ENCODE assay signal across 19 cellular contexts in the genomic region with DNA sequence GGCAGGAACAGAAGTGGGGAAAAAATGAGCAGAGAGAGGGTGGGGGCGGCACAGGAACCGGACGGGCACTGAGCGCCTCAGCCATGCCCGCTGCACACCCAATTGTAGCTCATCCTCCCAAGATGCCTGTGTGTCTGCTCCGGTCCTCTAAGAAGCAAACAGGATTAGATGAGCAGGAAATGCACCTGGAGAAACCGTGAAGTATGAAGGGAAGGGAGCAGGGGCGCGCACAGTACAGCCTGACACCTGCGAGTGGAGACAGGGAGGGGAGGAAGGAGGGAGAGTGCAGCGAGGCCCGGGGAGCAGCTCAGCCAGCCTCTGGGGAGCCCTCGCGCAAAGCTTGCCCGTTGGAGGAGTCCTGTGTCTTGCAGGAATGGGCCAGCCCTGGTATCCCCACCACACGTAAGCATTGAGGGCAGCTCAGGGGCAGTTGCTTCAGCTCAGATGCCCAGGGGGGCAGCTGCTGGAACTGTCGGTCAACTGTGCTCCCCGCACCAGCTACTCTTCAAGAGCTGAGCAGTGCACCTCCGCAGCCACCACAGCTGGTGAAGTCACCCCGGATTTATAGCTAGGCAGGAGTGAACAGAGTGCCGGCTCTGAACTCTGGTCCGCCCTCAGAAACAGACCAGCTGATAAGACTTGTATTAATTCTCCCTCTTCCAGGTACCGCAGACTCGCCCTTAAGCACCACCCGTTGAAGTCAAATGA. TPM values are rescaled to one million over a fixed set of nuclear protein-coding genes. Genes with fewer than 3 reads are reported as not detected.
DNase-seq lines count a peak whose midpoint lies in the region; ATAC-seq and TF ChIP-seq lines count a peak whose summit lies in the region.
"Had no signal": no experiment of that assay in that cellular context is flagged by ENCODE, and none has a peak within 500 bp of the region (broad histone marks: within the 10 kb centered on the region; RNA-seq: fewer than 3 reads in every experiment).

No MANE protein-coding gene starts in this region.

- peaks cover 4% of the 10 kb centered on the region for H3K79me1 ChIP-seq in mesenchymal stem cell (replicated peaks; ENCODE audit: low read length, poor library complexity, severe bottlenecking)

- H3K4me3 ChIP-seq in mammary epithelial cell (replicated peaks in 1 of 3; ENCODE audit: insufficient read depth in 1 of 3, low read depth in 2 of 3, low read length in 3 of 3) (no peak overlapping the region), mesenchymal stem cell (ENCODE audit: insufficient read depth in 1 of 2, low read depth in 1 of 2, low read length in 2 of 2) (no peak overlapping the region)
- H3K4me3 ChIP-seq: pancreas had no signal

- peak overlapping the region; percentile 0 for H2BK5ac ChIP-seq in mesenchymal stem cell (ENCODE audit: low read depth, low read length, poor library complexity, severe bottlenecking)

- H3K27me3 Mint-ChIP-seq in MCF 10A (ENCODE audit: insufficient read depth, unreplicated experiment) (no peaks in the 10 kb centered on the region), WTC11 (ENCODE audit: low read depth) (peaks cover 17% of the 10 kb centered on the region), mesothelial cell of epicardium (ENCODE audit: low read depth) (no peaks in the 10 kb centered on the region), progenitor cell of endocrine pancreas (peaks cover 14% of the 10 kb centered on the region)
- H3K27me3 Mint-ChIP-seq in stimulated activated naive CD8-positive, alpha-beta T cell treated with anti-CD3 and anti-CD28 coated beads, Interleukin-15, amount 100 ng/mL, for 72 hours: peaks cover 27% of the 10 kb centered on the region

- H2AK5ac ChIP-seq in mesenchymal stem cell (ENCODE audit: low read length, severe bottlenecking): peak overlapping the region; percentile 11

- TF ChIP-seq CTCF in mammary epithelial cell (conservative IDR thresholded peaks at IDR 0.05 in 1 of 2, IDR thresholded peaks at IDR 0.05 in 1 of 2; ENCODE audit: extremely low read depth in 1 of 2, insufficient read depth in 1 of 2, low read depth in 1 of 2, low read length in 2 of 2) (no peak), MCF 10A (IDR thresholded peaks at IDR 0.05; ENCODE audit: unreplicated experiment) (no peak), WTC11 (IDR thresholded peaks at IDR 0.05) (no peak), mesothelial cell of epicardium (IDR thresholded peaks at IDR 0.05; ENCODE audit: unreplicated experiment) (no peak), progenitor cell of endocrine pancreas (IDR thresholded peaks at IDR 0.05; ENCODE audit: unreplicated experiment) (no peak)

- H3K9ac ChIP-seq in mammary epithelial cell (ENCODE audit: insufficient read depth, low read length): no peak overlapping the region
- no peak overlapping the region for H3K9ac ChIP-seq in mesenchymal stem cell (ENCODE audit: low read length)

- H3K4me3 Mint-ChIP-seq in MCF 10A (ENCODE audit: unreplicated experiment) (no peak overlapping the region), WTC11 (peak overlapping the region; percentile 16), mesothelial cell of epicardium (no peak overlapping the region), progenitor cell of endocrine pancreas (ENCODE audit: low read depth) (no peak overlapping the region)
- H3K4me3 Mint-ChIP-seq in stimulated activated naive CD8-positive, alpha-beta T cell treated with anti-CD3 and anti-CD28 coated beads, Interleukin-15, amount 100 ng/mL, for 72 hours: peak overlapping the region; percentile 47 to 67
- H3K4me3 Mint-ChIP-seq: activated CD8-positive, alpha-beta T cell treated with anti-CD3 and anti-CD28 coated beads, Interleukin-2, amount 10 ng/mL, durations not matched to agents 7 days and 5 days; central memory CD8-positive, alpha-beta T cell had no signal

- dilution Hi-C loops in mammary epithelial cell (cut with HindIII; ENCODE audit: low sequenced_read_pairs): no loop called here

- H3K18ac ChIP-seq in mesenchymal stem cell (ENCODE audit: low read depth in 1 of 2, low read length in 2 of 2): peak overlapping the region in 1 of 2 experiments; percentile 35

- no TSS peak for BruUV-seq in mammary epithelial cell (replicated peaks; lab: Mats Ljungman, UMichigan)
- BruUV-seq in MCF 10A (replicated peaks; lab: Mats Ljungman, UMichigan): no TSS peak

- H3K27ac Mint-ChIP-seq in MCF 10A (ENCODE audit: low read depth, unreplicated experiment): no peak overlapping the region
- no peak overlapping the region for H3K27ac Mint-ChIP-seq in WTC11
- peak overlapping the region in 1 of 2 donors; percentile 65 for H3K27ac Mint-ChIP-seq in stimulated activated naive CD8-positive, alpha-beta T cell treated with anti-CD3 and anti-CD28 coated beads, Interleukin-15, amount 100 ng/mL, for 72 hours
- no peak overlapping the region for H3K27ac Mint-ChIP-seq in mesothelial cell of epicardium
- H3K27ac Mint-ChIP-seq in progenitor cell of endocrine pancreas: no peak overlapping the region
- H3K27ac Mint-ChIP-seq: activated CD8-positive, alpha-beta T cell treated with anti-CD3 and anti-CD28 coated beads, Interleukin-2, amount 10 ng/mL, durations not matched to agents 7 days and 5 days had no signal

- H3K4me1 ChIP-seq in mammary epithelial cell (ENCODE audit: insufficient read depth, low read length): peaks cover 7% of the 10 kb centered on the region
- H3K4me1 ChIP-seq in mesenchymal stem cell (ENCODE audit: control insufficient read depth, insufficient read depth, low read depth, low read length): peaks cover 23% of the 10 kb centered on the region
- H3K4me1 ChIP-seq: pancreas had no signal

- CTCF ChIA-PET in mammary epithelial cell (lab: Charles Lee; ENCODE audit: low non-redundant PET): no interaction called here
- CTCF ChIA-PET in MCF 10A (lab: Yijun Ruan, JAX): interaction anchor here (0.7 kb wide), 1 partner anchor 34 kb away, joined by 3 read pairs; no protein-coding TSS in a partner anchor
- CTCF ChIA-PET in WTC11 (lab: Charles Lee): interaction anchor here (0.6 to 1.8 kb wide), 3 partner anchors 22 to 297 kb away, joined by 3 to 12 read pairs (median 4); no protein-coding TSS in a partner anchor

- WGBS in mammary epithelial cell (ENCODE audit: low coverage, missing lambda C conversion rate): 55% methylated on average over 13 of the region's 25 CpGs
- WGBS in mesenchymal stem cell: 90% methylated on average over 25 of the region's 25 CpGs

- ATAC-seq in WTC11: peak; percentile 48
- ATAC-seq in stimulated activated naive CD8-positive, alpha-beta T cell treated with anti-CD3 and anti-CD28 coated beads, Interleukin-15, amount 100 ng/mL, for 72 hours: peak; percentile 31
- no peak for ATAC-seq in GM18907 (IDR thresholded peaks at IDR 0.05; ENCODE audit: unreplicated experiment)
- ATAC-seq: activated CD8-positive, alpha-beta T cell treated with anti-CD3 and anti-CD28 coated beads, Interleukin-2, amount 10 ng/mL, durations not matched to agents 7 days and 5 days; pancreas had no signal

- H3K23ac ChIP-seq in mesenchymal stem cell (ENCODE audit: low read length in 2 of 2): no peak overlapping the region

- intact Hi-C loops in mammary epithelial cell (cut with micrococcal nuclease) (no loop called here), MCF 10A (cut with micrococcal nuclease) (no loop called here)

- no peak overlapping the region for H3K4me2 ChIP-seq in mammary epithelial cell (ENCODE audit: insufficient read depth, low read depth, low read length)
- H3K4me2 ChIP-seq in mesenchymal stem cell (ENCODE audit: low read length, poor library complexity, severe bottlenecking): no peak overlapping the region

- in situ Hi-C loops in mammary epithelial cell (cut with MboI; ENCODE audit: low sequenced_read_pairs in 2 of 2): loop anchor here in 1 of 2 donors (25.0 kb wide), 1 partner anchor 279 kb away; no protein-coding TSS in a partner anchor

- no peak for DNase-seq in mammary epithelial cell
- no peak for DNase-seq in MCF 10A (ENCODE audit: unreplicated experiment)
- DNase-seq in WTC11 (ENCODE audit: low spot score): no peak
- DNase-seq in mesenchymal stem cell: no peak
- no peak for DNase-seq in stimulated activated naive CD8-positive, alpha-beta T cell treated with anti-CD3 and anti-CD28 coated beads, Interleukin-15, amount 100 ng/mL, for 72 hours
- no peak for DNase-seq in mesothelial cell of epicardium (ENCODE audit: low spot score in 2 of 2, unreplicated experiment in 2 of 2)
- no peak for DNase-seq in progenitor cell of endocrine pancreas (ENCODE audit: low spot score, unreplicated experiment)
- DNase-seq: ACHN; activated CD8-positive, alpha-beta T cell treated with anti-CD3 and anti-CD28 coated beads, Interleukin-2, amount 10 ng/mL, durations not matched to agents 7 days and 5 days; NCI-H345; SHP77; stimulated activated CD4-positive, alpha-beta T cell treated with anti-CD3 and anti-CD28 coated beads, Interleukin-4, amount 100 ng/mL, for 24 hours; WERI-Rb-1 had no signal

- no peak overlapping the region for H4K91ac ChIP-seq in mesenchymal stem cell (ENCODE audit: low read length)

- no peak overlapping the region for H3K4ac ChIP-seq in mesenchymal stem cell (ENCODE audit: low read depth in 1 of 2, low read length in 2 of 2)

- no peaks in the 10 kb centered on the region for H3K36me3 ChIP-seq in mammary epithelial cell (ENCODE audit: insufficient read depth, low read length)
- peaks cover 0 to 26% of the 10 kb centered on the region in 2 experiments for H3K36me3 ChIP-seq in mesenchymal stem cell (ENCODE audit: control insufficient read depth in 1 of 2, insufficient read depth in 2 of 2, low read depth in 1 of 2, low read length in 2 of 2)
- H3K36me3 ChIP-seq: pancreas, WERI-Rb-1 had no signal

- H2AFZ ChIP-seq in mammary epithelial cell (ENCODE audit: low read depth, low read length) (peak overlapping the region; percentile 62), mesenchymal stem cell (ENCODE audit: low read depth, low read length) (no peak overlapping the region)

- H3K14ac ChIP-seq in mesenchymal stem cell (ENCODE audit: low read length in 2 of 2): no peak overlapping the region

- no peaks in the 10 kb centered on the region for H3K79me2 ChIP-seq in mammary epithelial cell (ENCODE audit: insufficient read depth, low read length)

- no peaks in the 10 kb centered on the region for H3K9me3 ChIP-seq in mammary epithelial cell (replicated peaks; ENCODE audit: insufficient read depth, low read length)
- no peaks in the 10 kb centered on the region for H3K9me3 ChIP-seq in mesenchymal stem cell (ENCODE audit: control insufficient read depth, low read length)
- H3K9me3 ChIP-seq: pancreas had no signal

- H2BK15ac ChIP-seq in mesenchymal stem cell (ENCODE audit: low read depth, poor library complexity, severe bottlenecking): peak overlapping the region; percentile 15

- H3K4me1 Mint-ChIP-seq in MCF 10A (ENCODE audit: insufficient read depth, unreplicated experiment) (peaks cover 8% of the 10 kb centered on the region), WTC11 (peaks cover 4% of the 10 kb centered on the region; the same call in 1 of the 2 replicates), mesothelial cell of epicardium (peaks cover 4% of the 10 kb centered on the region), progenitor cell of endocrine pancreas (ENCODE audit: low read depth) (peaks cover 4% of the 10 kb centered on the region)
- H3K4me1 Mint-ChIP-seq in stimulated activated naive CD8-positive, alpha-beta T cell treated with anti-CD3 and anti-CD28 coated beads, Interleukin-15, amount 100 ng/mL, for 72 hours: peaks cover 12% of the 10 kb centered on the region
- H3K4me1 Mint-ChIP-seq: central memory CD8-positive, alpha-beta T cell had no signal

- H2BK12ac ChIP-seq in mesenchymal stem cell (ENCODE audit: low read length in 2 of 2): no peak overlapping the region

- H3K27ac ChIP-seq in mammary epithelial cell (ENCODE audit: insufficient read depth, low read depth, low read length): no peak overlapping the region
- H3K27ac ChIP-seq in mesenchymal stem cell (ENCODE audit: low read length, poor library complexity, severe bottlenecking): no peak overlapping the region
- H3K27ac ChIP-seq: HL-60, pancreas, WERI-Rb-1 had no signal

- POLR2A ChIA-PET in MCF 10A (lab: Yijun Ruan, JAX): no interaction called here
- POLR2A ChIA-PET in WTC11 (lab: Charles Lee): no interaction called here

- H2BK120ac ChIP-seq in mesenchymal stem cell (ENCODE audit: low read depth, low read length): no peak overlapping the region

- H3K27me3 ChIP-seq in mammary epithelial cell (ENCODE audit: insufficient read depth, low read length) (no peaks in the 10 kb centered on the region), mesenchymal stem cell (ENCODE audit: control insufficient read depth in 1 of 2, insufficient read depth in 1 of 2, low read length in 2 of 2) (peaks cover 0 to 29% of the 10 kb centered on the region in 2 experiments)
- H3K27me3 ChIP-seq: pancreas had no signal

- no peak overlapping the region for H4K8ac ChIP-seq in mesenchymal stem cell (ENCODE audit: low read length)

- no peaks in the 10 kb centered on the region for H4K20me1 ChIP-seq in mammary epithelial cell (ENCODE audit: insufficient read depth, low read length)

- no peaks in the 10 kb centered on the region for H3K36me3 Mint-ChIP-seq in MCF 10A (ENCODE audit: insufficient read depth, unreplicated experiment)
- no peaks in the 10 kb centered on the region for H3K36me3 Mint-ChIP-seq in WTC11
- no peaks in the 10 kb centered on the region for H3K36me3 Mint-ChIP-seq in mesothelial cell of epicardium
- H3K36me3 Mint-ChIP-seq in progenitor cell of endocrine pancreas (ENCODE audit: insufficient read depth): no peaks in the 10 kb centered on the region

- no peaks in the 10 kb centered on the region for H3K9me3 Mint-ChIP-seq in MCF 10A (ENCODE audit: unreplicated experiment)
- H3K9me3 Mint-ChIP-seq in WTC11: no peaks in the 10 kb centered on the region
- H3K9me3 Mint-ChIP-seq in stimulated activated naive CD8-positive, alpha-beta T cell treated with anti-CD3 and anti-CD28 coated beads, Interleukin-15, amount 100 ng/mL, for 72 hours: no peaks in the 10 kb centered on the region
- no peaks in the 10 kb centered on the region for H3K9me3 Mint-ChIP-seq in mesothelial cell of epicardium
- H3K9me3 Mint-ChIP-seq in progenitor cell of endocrine pancreas (ENCODE audit: low read depth): no peaks in the 10 kb centered on the region
- H3K9me3 Mint-ChIP-seq: central memory CD8-positive, alpha-beta T cell had no signal

RNA-seq across cellular contexts. Expression of gene DNAJB13, which starts 7.0 kb away (rescaled TPM):
- total RNA-seq in mammary epithelial cell (not detected), MCF 10A (2022) (0.29 and 0.30 TPM in 2 replicates), WTC11 (2021) (0.18 to 0.24 TPM (median 0.21 TPM) in 3 replicates), mesothelial cell of epicardium (0.59 to 0.75 TPM (median 0.60 TPM) in 3 replicates), progenitor cell of endocrine pancreas (1.1 and 1.4 TPM in 2 replicates)
- not detected for polyA plus RNA-seq in mammary epithelial cell
- not detected for polyA minus RNA-seq in mammary epithelial cell
- polyA plus RNA-seq in mesenchymal stem cell (2013, experiment 1 of 2): 0.10 TPM
- 0.04 TPM for polyA plus RNA-seq in mesenchymal stem cell (2013, experiment 2 of 2)
- total RNA-seq: activated CD8-positive, alpha-beta T cell treated with anti-CD3 and anti-CD28 coated beads, Interleukin-2, amount 10 ng/mL, durations not matched to agents 7 days and 5 days; mononuclear cell; skeletal muscle tissue had no signal

RNA-seq across cellular contexts. Expression of gene UCP2, which starts 24.8 kb away (rescaled TPM):
- under 1 TPM; 0.73 to 0.83 TPM for total RNA-seq in mammary epithelial cell
- 4.7 TPM for polyA plus RNA-seq in mammary epithelial cell
- polyA minus RNA-seq in mammary epithelial cell: 11.0 TPM
- total RNA-seq in MCF 10A (2022): not detected in 2 replicates
- 54.0 to 66.8 TPM (median 64.2 TPM) in 3 replicates for total RNA-seq in WTC11 (2021)
- polyA plus RNA-seq in mesenchymal stem cell (2013, experiment 1 of 2): 19.7 TPM
- polyA plus RNA-seq in mesenchymal stem cell (2013, experiment 2 of 2): 20.0 TPM
- 27.1 to 31.5 TPM (median 27.7 TPM) in 3 replicates for total RNA-seq in mesothelial cell of epicardium
- total RNA-seq in progenitor cell of endocrine pancreas: 89.9 and 103 TPM in 2 replicates

RNA-seq across cellular contexts. Expression of gene UCP3, which starts 51.1 kb away (rescaled TPM):
- 1 to 10 TPM in 1 of 2 donors, under 1 TPM in 1; 0.99 to 1.2 TPM for total RNA-seq in mammary epithelial cell
- polyA plus RNA-seq in mammary epithelial cell: 0.28 TPM
- not detected for polyA minus RNA-seq in mammary epithelial cell
- total RNA-seq in MCF 10A (2022): 1.5 and 2.5 TPM in 2 replicates
- 0.50 to 0.73 TPM (median 0.55 TPM) in 3 replicates for total RNA-seq in WTC11 (2021)
- 0.23 TPM for polyA plus RNA-seq in mesenchymal stem cell (2013, experiment 1 of 2)
- 0.33 TPM for polyA plus RNA-seq in mesenchymal stem cell (2013, experiment 2 of 2)
- 4.1 to 5.8 TPM (median 4.5 TPM) in 3 replicates for total RNA-seq in mesothelial cell of epicardium
- total RNA-seq in progenitor cell of endocrine pancreas: 4.3 and 5.2 TPM in 2 replicates

Comparison
In these comparisons a context has a peak if more than half of its experiments do, and no peak if none do; other contexts are left out.
1. H3K4me3 Mint-ChIP-seq: peak in WTC11 (single experiment) and stimulated activated naive CD8-positive, alpha-beta T cell treated with anti-CD3 and anti-CD28 coated beads, Interleukin-15, amount 100 ng/mL, for 72 hours (2 of 2); none in MCF 10A (single experiment), mesothelial cell of epicardium (single experiment) and progenitor cell of endocrine pancreas (single experiment).
2. RNA of gene UCP2, which starts 24.8 kb away (total RNA-seq): 89.9 to 103 TPM in progenitor cell of endocrine pancreas, 54.0 to 66.8 TPM in WTC11 and 27.1 to 31.5 TPM in mesothelial cell of epicardium; 0.73 to 0.83 TPM in mammary epithelial cell and not detected in MCF 10A; every median in the first group is over 10 times any median in the second.